ENCODE assay signal across 1 cellular context in the genomic region with DNA sequence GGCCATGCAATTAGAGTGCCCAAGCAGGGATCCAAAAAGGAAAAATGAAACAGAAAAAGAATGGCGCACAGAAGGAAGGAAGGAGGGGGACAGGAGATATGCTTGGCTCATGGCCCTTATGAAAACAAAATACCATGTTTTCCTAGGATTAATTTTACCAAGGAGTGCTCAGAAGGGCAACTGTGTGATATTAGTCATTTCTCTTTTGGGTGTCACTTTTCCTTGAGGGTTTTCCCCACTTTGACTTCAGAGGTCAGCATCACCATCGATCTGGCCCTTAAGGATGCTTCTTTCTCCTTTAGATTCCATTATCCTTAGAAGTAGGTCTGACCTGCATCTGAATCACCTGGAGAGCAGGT.
TF ChIP-seq lines count a peak whose summit lies in the region.

No MANE protein-coding gene starts in this region.

TF ChIP-seq in liver, 16 proteins besides CTCF, POLR2A, EP300 and RAD21 (continued from another document):
- TF ChIP-seq ZBTB33 (IDR thresholded peaks at IDR 0.05): no peak
